ENCODE assay signal across 15 cellular contexts in the genomic region with DNA sequence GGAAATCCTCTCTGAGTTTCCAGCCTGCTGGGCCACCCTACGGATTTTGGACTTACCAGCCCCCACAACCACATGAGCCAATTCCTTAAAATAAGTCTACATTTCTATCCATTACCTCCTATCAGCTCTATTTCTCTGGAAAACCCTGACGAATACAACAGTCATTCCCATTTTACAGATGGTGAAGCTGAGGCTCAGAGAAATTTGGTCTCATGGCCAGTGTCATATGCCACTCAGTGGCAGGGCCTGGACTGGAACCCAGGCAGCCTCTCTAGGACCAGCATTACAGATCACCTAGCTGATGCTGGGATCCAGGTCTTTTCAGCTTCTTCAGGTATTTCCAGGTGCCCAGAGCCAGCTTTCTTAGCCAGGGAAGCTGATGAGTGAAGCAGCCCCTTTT.
"Had no signal": no experiment of that assay in that cellular context is flagged by ENCODE, and none has a peak within 500 bp of the region (broad histone marks: within the 10 kb centered on the region; RNA-seq: fewer than 3 reads in every experiment).

No MANE protein-coding gene starts in this region.

- H3K9me3 Mint-ChIP-seq: activated T-cell treated with anti-CD3 and anti-CD28 coated beads, Interleukin-2, amount 50 U/mL, for 72 hours; T-helper 2 cell treated with Interferon-gamma antibody and Interleukin-4, amounts not matched to agents 5 μg/mL and 100 μg/mL, for 36 hours had no signal

- H3K4me1 ChIP-seq: body of pancreas had no signal

- H3K4me3 Mint-ChIP-seq: activated T-cell treated with anti-CD3 and anti-CD28 coated beads, Interleukin-2, amount 50 U/mL, for 72 hours; T-helper 2 cell treated with Interferon-gamma antibody and Interleukin-4, amounts not matched to agents 5 μg/mL and 100 μg/mL, for 36 hours had no signal

- H3K9me3 ChIP-seq: body of pancreas, ovary, thyroid gland had no signal

- FAIRE-seq: endometrium, frontal cortex, TTC549 had no signal

- H3K27ac ChIP-seq: body of pancreas, ovary, SK-N-MC, thyroid gland had no signal

- ATAC-seq: activated T-cell treated with anti-CD3 and anti-CD28 coated beads, Interleukin-2, amount 50 U/mL, for 72 hours; body of pancreas had no signal

- H3K36me3 ChIP-seq: ovary, thyroid gland had no signal

- DNase-seq: activated CD4-positive, alpha-beta T cell treated with anti-CD3 and anti-CD28 coated beads, Interleukin-2, amount 50 U/mL, for 4 hours; activated T-cell treated with anti-CD3 and anti-CD28 coated beads, Interleukin-2, amount 50 U/mL, for 72 hours; body of pancreas; caudate nucleus; erythroblast; hypothalamus; mammary epithelial cell; stimulated activated naive CD4-positive, alpha-beta T cell; thyroid gland had no signal

- H3K27ac Mint-ChIP-seq: activated T-cell treated with anti-CD3 and anti-CD28 coated beads, Interleukin-2, amount 50 U/mL, for 72 hours; T-helper 2 cell treated with Interferon-gamma antibody and Interleukin-4, amounts not matched to agents 5 μg/mL and 100 μg/mL, for 36 hours had no signal

- H3K4me3 ChIP-seq: body of pancreas, ovary, SK-N-MC, thyroid gland had no signal

- H3K27me3 ChIP-seq: body of pancreas, ovary, thyroid gland had no signal
